1 cellular context compared by ENCODE assay signal in genomic region chr20:49595811-49596545, GRCh38.
TF ChIP-seq lines count a peak whose summit lies in the region.

No MANE protein-coding gene starts in this region.

TF ChIP-seq in HepG2, 621 proteins besides CTCF, POLR2A, EP300 and RAD21 (continued from another document and continues in another):
- TF ChIP-seq ZBTB39 (CRISPR knock-in tag; IDR thresholded peaks at IDR 0.05), result no peak
- TF ChIP-seq RBAK (CRISPR knock-in tag; IDR thresholded peaks at IDR 0.05), result no peak
- no peak for TF ChIP-seq RELA (CRISPR knock-in tag; IDR thresholded peaks at IDR 0.05)
- TF ChIP-seq KDM2A (CRISPR knock-in tag; IDR thresholded peaks at IDR 0.05; ENCODE audit: borderline replicate concordance, low read depth), result 0 out of 2 replicates have a peak, but pooled peaks have one; percentile 24
- no peak for TF ChIP-seq KLF9 (CRISPR knock-in tag; IDR thresholded peaks at IDR 0.05; ENCODE audit: low read depth)
- TF ChIP-seq RFXANK (CRISPR knock-in tag; IDR thresholded peaks at IDR 0.05), result no peak
- TF ChIP-seq GLMP (CRISPR knock-in tag; IDR thresholded peaks at IDR 0.05; ENCODE audit: borderline replicate concordance), result no peak
- TF ChIP-seq TCF7 (IDR thresholded peaks at IDR 0.05; ENCODE audit: low read depth), result peak; percentile 81
- no peak for TF ChIP-seq RERE (CRISPR knock-in tag; IDR thresholded peaks at IDR 0.05; ENCODE audit: low read depth)
- no peak for TF ChIP-seq ZNF138 (CRISPR knock-in tag; IDR thresholded peaks at IDR 0.05; ENCODE audit: low read depth)
- no peak for TF ChIP-seq NR3C1 (CRISPR knock-in tag; IDR thresholded peaks at IDR 0.05)
- TF ChIP-seq SRSF1 (optimal IDR thresholded peaks at IDR 0.05; ENCODE audit: low read depth, low read length), result no peak
- no peak for TF ChIP-seq CBX5 (CRISPR knock-in tag; IDR thresholded peaks at IDR 0.05; ENCODE audit: borderline replicate concordance)
- no peak for TF ChIP-seq NFYC (CRISPR knock-in tag; IDR thresholded peaks at IDR 0.05)
- peak; percentile 91 for TF ChIP-seq FOSL2 (CRISPR knock-in tag; IDR thresholded peaks at IDR 0.05)
- no peak for TF ChIP-seq CENPBD1 (CRISPR knock-in tag; IDR thresholded peaks at IDR 0.05; ENCODE audit: borderline replicate concordance, low read depth)
- TF ChIP-seq ZNF317 (CRISPR knock-in tag; IDR thresholded peaks at IDR 0.05), result no peak
- TF ChIP-seq THAP9 (CRISPR knock-in tag; IDR thresholded peaks at IDR 0.05; ENCODE audit: borderline replicate concordance), result no peak
- no peak for TF ChIP-seq RFX3 (CRISPR knock-in tag; IDR thresholded peaks at IDR 0.05)
- TF ChIP-seq ZSCAN21 (CRISPR knock-in tag; IDR thresholded peaks at IDR 0.05; ENCODE audit: borderline replicate concordance), result no peak
- TF ChIP-seq ZNF7 (CRISPR knock-in tag; IDR thresholded peaks at IDR 0.05), result no peak
- no peak for TF ChIP-seq ZFP62 (CRISPR knock-in tag; IDR thresholded peaks at IDR 0.05)
- no peak for TF ChIP-seq SNAPC5 (CRISPR knock-in tag; IDR thresholded peaks at IDR 0.05; ENCODE audit: borderline replicate concordance)
- TF ChIP-seq HOXA9 (CRISPR knock-in tag; IDR thresholded peaks at IDR 0.05; ENCODE audit: borderline replicate concordance), result no peak
- no peak for TF ChIP-seq HMGXB3 (CRISPR knock-in tag; IDR thresholded peaks at IDR 0.05; ENCODE audit: borderline replicate concordance)
- no peak for TF ChIP-seq HMGA1 (CRISPR knock-in tag; conservative IDR thresholded peaks at IDR 0.05)
- no peak for TF ChIP-seq BORCS8-MEF2B (CRISPR knock-in tag; IDR thresholded peaks at IDR 0.05)
- no peak for TF ChIP-seq MAF1 (CRISPR knock-in tag; IDR thresholded peaks at IDR 0.05; ENCODE audit: borderline replicate concordance)
- TF ChIP-seq GPN1 (CRISPR knock-in tag; IDR thresholded peaks at IDR 0.05; ENCODE audit: borderline replicate concordance), result no peak
- no peak for TF ChIP-seq SP2 (CRISPR knock-in tag; IDR thresholded peaks at IDR 0.05)
- TF ChIP-seq ZMAT5 (CRISPR knock-in tag; IDR thresholded peaks at IDR 0.05; ENCODE audit: borderline replicate concordance, low read depth), result no peak
- no peak for TF ChIP-seq POLR2AphosphoS2 (IDR thresholded peaks at IDR 0.05; ENCODE audit: low read depth, low read length)
- no peak for TF ChIP-seq JUN (CRISPR knock-in tag; IDR thresholded peaks at IDR 0.05)
- no peak for TF ChIP-seq HMG20A (CRISPR knock-in tag; IDR thresholded peaks at IDR 0.05; ENCODE audit: borderline replicate concordance)
- TF ChIP-seq ZNF609 (CRISPR knock-in tag; IDR thresholded peaks at IDR 0.05; ENCODE audit: borderline replicate concordance), result no peak
- no peak for TF ChIP-seq IRF9 (CRISPR knock-in tag; IDR thresholded peaks at IDR 0.05; ENCODE audit: borderline replicate concordance)
- 0 out of 2 replicates have a peak, but pooled peaks have one; percentile 20 for TF ChIP-seq AHR (CRISPR knock-in tag; IDR thresholded peaks at IDR 0.05)
